In genomic region chr17:47310186-47310733, GRCh38 we compare ENCODE assay signal across 14 cellular contexts.
"Had no signal": no experiment of that assay in that cellular context is flagged by ENCODE, and none has a peak within 500 bp of the region (broad histone marks: within the 10 kb centered on the region; RNA-seq: fewer than 3 reads in every experiment).

No MANE protein-coding gene starts in this region.

- H3K27me3 Mint-ChIP-seq: dendritic cell treated with granulocyte-macrophage colony-stimulating factor and Interleukin-4, amounts not matched to agents 40 ng/mL and 50 ng/mL, for 4 days; effector memory CD8-positive, alpha-beta T cell had no signal

- H3K9me3 ChIP-seq: adrenal gland, sigmoid colon had no signal

- H3K4me3 Mint-ChIP-seq: brain; dendritic cell treated with granulocyte-macrophage colony-stimulating factor and Interleukin-4, amounts not matched to agents 40 ng/mL and 50 ng/mL, for 4 days; effector memory CD8-positive, alpha-beta T cell; natural killer cell had no signal

- H3K27me3 ChIP-seq: adrenal gland, sigmoid colon had no signal

- H3K4me3 ChIP-seq: adrenal gland, lung, sigmoid colon had no signal

- H3K36me3 ChIP-seq: adrenal gland had no signal

- H3K27ac Mint-ChIP-seq: brain; dendritic cell treated with granulocyte-macrophage colony-stimulating factor and Interleukin-4, amounts not matched to agents 40 ng/mL and 50 ng/mL, for 4 days; effector memory CD8-positive, alpha-beta T cell; natural killer cell had no signal

- H3K36me3 Mint-ChIP-seq: natural killer cell had no signal

- H3K9me3 Mint-ChIP-seq: brain; dendritic cell treated with granulocyte-macrophage colony-stimulating factor and Interleukin-4, amounts not matched to agents 40 ng/mL and 50 ng/mL, for 4 days; effector memory CD8-positive, alpha-beta T cell; natural killer cell had no signal

- DNase-seq: activated naive CD4-positive, alpha-beta T cell treated with anti-CD3 and anti-CD28 coated beads, Interleukin-2, amount 50 U/mL, for 16 hours; adrenal gland; effector memory CD8-positive, alpha-beta T cell; erythroblast; natural killer cell; sigmoid colon; stimulated activated CD4-positive, alpha-beta T cell treated with anti-CD3 and anti-CD28 coated beads, Interleukin-2, amount 100 ng/mL, for 24 hours; stimulated activated naive CD4-positive, alpha-beta T cell; substantia nigra; T-helper 2 cell had no signal

- H3K27ac ChIP-seq: adrenal gland had no signal

- ATAC-seq: activated CD4-positive, CD25-positive, alpha-beta regulatory T cell treated with anti-CD3 and anti-CD28 coated beads, Interleukin-2, amount 50 U/mL, for 24 hours; effector memory CD8-positive, alpha-beta T cell; natural killer cell had no signal
